ENCODE assay signal across 1 cellular context in the genomic region with DNA sequence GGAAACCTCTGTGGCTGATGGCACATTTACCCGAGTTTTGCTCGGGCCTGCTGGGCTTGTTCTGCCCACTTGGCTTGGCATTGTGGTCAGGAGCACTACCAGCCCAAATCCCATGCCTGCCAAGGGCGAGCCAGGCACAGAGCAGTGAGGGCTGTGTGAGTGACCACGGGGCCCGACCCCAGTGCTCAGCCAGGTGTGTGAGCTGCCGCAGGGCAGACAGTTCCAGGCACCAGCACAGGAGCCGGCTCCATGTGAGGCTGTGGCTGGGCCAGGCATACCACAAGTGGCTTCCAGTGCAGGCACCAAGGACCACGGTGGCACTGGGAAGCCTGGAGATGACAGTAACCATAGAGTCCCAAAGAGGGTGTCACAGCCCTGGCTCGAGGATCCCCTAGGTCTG.
TF ChIP-seq lines count a peak whose summit lies in the region.

No MANE protein-coding gene starts in this region.

TF ChIP-seq in HepG2, 621 proteins besides CTCF, POLR2A, EP300 and RAD21 (continued from another document):
- TF ChIP-seq, protein P1, sequence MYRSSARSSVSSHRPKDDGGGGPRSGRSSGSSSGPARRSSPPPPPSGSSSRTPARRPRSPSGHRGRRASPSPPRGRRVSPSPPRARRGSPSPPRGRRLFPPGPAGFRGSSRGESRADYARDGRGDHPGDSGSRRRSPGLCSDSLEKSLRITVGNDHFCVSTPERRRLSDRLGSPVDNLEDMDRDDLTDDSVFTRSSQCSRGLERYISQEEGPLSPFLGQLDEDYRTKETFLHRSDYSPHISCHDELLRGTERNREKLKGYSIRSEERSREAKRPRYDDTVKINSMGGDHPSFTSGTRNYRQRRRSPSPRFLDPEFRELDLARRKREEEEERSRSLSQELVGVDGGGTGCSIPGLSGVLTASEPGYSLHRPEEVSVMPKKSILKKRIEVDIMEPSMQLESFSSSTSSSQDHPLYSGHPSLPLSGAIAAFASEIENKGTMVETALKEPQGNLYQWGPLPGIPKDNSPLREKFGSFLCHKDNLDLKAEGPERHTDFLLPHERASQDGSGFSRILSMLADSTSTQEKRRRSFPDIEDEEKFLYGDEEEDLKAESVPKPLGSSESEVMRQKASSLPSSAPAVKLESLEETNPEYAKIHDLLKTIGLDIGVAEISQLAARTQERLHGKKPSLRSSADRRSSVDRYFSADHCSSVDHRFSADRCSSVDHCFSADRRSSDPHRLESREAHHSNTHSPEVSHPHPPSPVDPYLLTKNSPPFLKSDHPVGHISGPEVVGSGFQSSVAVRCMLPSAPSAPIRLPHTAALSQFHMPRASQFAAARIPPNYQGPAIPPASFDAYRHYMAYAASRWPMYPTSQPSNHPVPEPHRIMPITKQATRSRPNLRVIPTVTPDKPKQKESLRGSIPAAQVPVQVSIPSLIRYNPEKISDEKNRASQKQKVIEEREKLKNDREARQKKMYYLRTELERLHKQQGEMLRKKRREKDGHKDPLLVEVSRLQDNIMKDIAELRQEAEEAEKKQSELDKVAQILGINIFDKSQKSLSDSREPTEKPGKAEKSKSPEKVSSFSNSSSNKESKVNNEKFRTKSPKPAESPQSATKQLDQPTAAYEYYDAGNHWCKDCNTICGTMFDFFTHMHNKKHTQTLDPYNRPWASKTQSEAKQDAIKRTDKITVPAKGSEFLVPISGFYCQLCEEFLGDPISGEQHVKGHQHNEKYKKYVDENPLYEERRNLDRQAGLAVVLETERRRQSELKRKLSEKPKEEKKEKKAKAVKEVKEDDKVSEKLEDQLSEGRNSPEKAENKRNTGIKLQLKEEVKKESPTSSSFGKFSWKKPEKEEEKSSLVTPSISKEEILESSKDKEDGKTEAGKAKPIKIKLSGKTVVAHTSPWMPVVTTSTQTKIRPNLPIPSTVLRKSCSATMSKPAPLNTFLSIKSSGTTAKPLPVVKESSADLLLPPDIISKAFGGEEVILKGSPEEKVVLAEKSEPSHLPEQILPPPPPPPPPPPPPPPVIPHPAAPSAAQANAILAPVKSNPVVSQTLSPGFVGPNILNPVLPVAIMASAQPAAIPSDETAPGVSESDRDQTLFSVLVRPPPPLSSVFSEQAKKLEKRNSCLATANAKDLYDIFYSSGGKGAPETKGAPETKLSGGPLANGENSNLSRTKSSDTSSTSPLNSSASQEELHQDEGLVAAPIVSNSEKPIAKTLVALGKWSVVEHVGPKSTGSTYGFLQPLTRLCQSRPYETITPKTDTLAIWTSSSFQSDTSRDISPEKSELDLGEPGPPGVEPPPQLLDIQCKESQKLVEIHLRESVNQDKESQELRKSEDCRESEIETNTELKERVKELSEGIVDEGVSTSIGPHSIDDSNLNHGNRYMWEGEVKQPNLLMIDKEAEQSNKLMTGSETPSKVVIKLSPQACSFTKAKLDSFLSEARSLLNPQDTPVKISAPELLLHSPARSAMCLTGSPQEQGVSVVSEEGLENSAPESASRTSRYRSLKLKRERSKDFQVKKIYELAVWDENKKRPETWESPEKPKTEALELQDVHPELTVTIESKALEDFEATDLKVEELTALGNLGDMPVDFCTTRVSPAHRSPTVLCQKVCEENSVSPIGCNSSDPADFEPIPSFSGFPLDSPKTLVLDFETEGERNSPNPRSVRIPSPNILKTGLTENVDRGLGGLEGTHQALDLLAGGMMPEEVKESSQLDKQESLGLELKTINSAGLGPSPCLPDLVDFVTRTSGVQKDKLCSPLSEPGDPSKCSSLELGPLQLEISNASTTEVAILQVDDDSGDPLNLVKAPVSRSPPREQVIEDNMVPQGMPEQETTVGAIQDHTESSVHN (CRISPR knock-in tag; IDR thresholded peaks at IDR 0.05): no peak
- TF ChIP-seq KLF13 (CRISPR knock-in tag; IDR thresholded peaks at IDR 0.05) (no peak), TARDBP (CRISPR knock-in tag; IDR thresholded peaks at IDR 0.05) (no peak), ZNF775 (CRISPR knock-in tag; IDR thresholded peaks at IDR 0.05; ENCODE audit: borderline replicate concordance) (no peak), ZNF367 (CRISPR knock-in tag; IDR thresholded peaks at IDR 0.05; ENCODE audit: borderline replicate concordance) (no peak), ZNF598 (CRISPR knock-in tag; IDR thresholded peaks at IDR 0.05; ENCODE audit: borderline replicate concordance) (peak; percentile 76; the same call in 1 of the 2 replicates), ZZZ3 (CRISPR knock-in tag; IDR thresholded peaks at IDR 0.05; ENCODE audit: borderline replicate concordance) (no peak), NR2F2 (IDR thresholded peaks at IDR 0.05; ENCODE audit: borderline replicate concordance, low read depth) (no peak), AGO1 (IDR thresholded peaks at IDR 0.05; ENCODE audit: low read depth, low read length, poor library complexity, severe bottlenecking) (no peak)
- TF ChIP-seq, protein P2, sequence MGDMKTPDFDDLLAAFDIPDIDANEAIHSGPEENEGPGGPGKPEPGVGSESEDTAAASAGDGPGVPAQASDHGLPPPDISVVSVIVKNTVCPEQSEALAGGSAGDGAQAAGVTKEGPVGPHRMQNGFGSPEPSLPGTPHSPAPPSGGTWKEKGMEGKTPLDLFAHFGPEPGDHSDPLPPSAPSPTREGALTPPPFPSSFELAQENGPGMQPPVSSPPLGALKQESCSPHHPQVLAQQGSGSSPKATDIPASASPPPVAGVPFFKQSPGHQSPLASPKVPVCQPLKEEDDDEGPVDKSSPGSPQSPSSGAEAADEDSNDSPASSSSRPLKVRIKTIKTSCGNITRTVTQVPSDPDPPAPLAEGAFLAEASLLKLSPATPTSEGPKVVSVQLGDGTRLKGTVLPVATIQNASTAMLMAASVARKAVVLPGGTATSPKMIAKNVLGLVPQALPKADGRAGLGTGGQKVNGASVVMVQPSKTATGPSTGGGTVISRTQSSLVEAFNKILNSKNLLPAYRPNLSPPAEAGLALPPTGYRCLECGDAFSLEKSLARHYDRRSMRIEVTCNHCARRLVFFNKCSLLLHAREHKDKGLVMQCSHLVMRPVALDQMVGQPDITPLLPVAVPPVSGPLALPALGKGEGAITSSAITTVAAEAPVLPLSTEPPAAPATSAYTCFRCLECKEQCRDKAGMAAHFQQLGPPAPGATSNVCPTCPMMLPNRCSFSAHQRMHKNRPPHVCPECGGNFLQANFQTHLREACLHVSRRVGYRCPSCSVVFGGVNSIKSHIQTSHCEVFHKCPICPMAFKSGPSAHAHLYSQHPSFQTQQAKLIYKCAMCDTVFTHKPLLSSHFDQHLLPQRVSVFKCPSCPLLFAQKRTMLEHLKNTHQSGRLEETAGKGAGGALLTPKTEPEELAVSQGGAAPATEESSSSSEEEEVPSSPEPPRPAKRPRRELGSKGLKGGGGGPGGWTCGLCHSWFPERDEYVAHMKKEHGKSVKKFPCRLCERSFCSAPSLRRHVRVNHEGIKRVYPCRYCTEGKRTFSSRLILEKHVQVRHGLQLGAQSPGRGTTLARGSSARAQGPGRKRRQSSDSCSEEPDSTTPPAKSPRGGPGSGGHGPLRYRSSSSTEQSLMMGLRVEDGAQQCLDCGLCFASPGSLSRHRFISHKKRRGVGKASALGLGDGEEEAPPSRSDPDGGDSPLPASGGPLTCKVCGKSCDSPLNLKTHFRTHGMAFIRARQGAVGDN (CRISPR knock-in tag; IDR thresholded peaks at IDR 0.05): peak; percentile 26; the same call in 1 of the 2 replicates
- TF ChIP-seq, protein P3, sequence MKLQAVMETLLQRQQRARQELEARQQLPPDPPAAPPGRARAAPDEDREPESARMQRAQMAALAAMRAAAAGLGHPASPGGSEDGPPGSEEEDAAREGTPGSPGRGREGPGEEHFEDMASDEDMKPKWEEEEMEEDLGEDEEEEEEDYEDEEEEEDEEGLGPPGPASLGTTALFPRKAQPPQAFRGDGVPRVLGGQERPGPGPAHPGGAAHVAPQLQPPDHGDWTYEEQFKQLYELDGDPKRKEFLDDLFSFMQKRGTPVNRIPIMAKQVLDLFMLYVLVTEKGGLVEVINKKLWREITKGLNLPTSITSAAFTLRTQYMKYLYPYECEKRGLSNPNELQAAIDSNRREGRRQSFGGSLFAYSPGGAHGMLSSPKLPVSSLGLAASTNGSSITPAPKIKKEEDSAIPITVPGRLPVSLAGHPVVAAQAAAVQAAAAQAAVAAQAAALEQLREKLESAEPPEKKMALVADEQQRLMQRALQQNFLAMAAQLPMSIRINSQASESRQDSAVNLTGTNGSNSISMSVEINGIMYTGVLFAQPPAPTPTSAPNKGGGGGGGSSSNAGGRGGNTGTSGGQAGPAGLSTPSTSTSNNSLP (IDR thresholded peaks at IDR 0.05; ENCODE audit: low read depth, low read length): no peak
- TF ChIP-seq, protein P4, sequence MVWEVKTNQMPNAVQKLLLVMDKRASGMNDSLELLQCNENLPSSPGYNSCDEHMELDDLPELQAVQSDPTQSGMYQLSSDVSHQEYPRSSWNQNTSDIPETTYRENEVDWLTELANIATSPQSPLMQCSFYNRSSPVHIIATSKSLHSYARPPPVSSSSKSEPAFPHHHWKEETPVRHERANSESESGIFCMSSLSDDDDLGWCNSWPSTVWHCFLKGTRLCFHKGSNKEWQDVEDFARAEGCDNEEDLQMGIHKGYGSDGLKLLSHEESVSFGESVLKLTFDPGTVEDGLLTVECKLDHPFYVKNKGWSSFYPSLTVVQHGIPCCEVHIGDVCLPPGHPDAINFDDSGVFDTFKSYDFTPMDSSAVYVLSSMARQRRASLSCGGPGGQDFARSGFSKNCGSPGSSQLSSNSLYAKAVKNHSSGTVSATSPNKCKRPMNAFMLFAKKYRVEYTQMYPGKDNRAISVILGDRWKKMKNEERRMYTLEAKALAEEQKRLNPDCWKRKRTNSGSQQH (CRISPR knock-in tag; IDR thresholded peaks at IDR 0.05; ENCODE audit: low read depth): no peak
- TF ChIP-seq, protein P5, sequence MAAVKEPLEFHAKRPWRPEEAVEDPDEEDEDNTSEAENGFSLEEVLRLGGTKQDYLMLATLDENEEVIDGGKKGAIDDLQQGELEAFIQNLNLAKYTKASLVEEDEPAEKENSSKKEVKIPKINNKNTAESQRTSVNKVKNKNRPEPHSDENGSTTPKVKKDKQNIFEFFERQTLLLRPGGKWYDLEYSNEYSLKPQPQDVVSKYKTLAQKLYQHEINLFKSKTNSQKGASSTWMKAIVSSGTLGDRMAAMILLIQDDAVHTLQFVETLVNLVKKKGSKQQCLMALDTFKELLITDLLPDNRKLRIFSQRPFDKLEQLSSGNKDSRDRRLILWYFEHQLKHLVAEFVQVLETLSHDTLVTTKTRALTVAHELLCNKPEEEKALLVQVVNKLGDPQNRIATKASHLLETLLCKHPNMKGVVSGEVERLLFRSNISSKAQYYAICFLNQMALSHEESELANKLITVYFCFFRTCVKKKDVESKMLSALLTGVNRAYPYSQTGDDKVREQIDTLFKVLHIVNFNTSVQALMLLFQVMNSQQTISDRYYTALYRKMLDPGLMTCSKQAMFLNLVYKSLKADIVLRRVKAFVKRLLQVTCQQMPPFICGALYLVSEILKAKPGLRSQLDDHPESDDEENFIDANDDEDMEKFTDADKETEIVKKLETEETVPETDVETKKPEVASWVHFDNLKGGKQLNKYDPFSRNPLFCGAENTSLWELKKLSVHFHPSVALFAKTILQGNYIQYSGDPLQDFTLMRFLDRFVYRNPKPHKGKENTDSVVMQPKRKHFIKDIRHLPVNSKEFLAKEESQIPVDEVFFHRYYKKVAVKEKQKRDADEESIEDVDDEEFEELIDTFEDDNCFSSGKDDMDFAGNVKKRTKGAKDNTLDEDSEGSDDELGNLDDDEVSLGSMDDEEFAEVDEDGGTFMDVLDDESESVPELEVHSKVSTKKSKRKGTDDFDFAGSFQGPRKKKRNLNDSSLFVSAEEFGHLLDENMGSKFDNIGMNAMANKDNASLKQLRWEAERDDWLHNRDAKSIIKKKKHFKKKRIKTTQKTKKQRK (IDR thresholded peaks at IDR 0.05; ENCODE audit: low read length): no peak
- TF ChIP-seq, protein P6, sequence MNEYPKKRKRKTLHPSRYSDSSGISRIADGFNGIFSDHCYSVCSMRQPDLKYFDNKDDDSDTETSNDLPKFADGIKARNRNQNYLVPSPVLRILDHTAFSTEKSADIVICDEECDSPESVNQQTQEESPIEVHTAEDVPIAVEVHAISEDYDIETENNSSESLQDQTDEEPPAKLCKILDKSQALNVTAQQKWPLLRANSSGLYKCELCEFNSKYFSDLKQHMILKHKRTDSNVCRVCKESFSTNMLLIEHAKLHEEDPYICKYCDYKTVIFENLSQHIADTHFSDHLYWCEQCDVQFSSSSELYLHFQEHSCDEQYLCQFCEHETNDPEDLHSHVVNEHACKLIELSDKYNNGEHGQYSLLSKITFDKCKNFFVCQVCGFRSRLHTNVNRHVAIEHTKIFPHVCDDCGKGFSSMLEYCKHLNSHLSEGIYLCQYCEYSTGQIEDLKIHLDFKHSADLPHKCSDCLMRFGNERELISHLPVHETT (CRISPR knock-in tag; conservative IDR thresholded peaks at IDR 0.05): no peak
